Comparison of ENCODE assay signal across 9 cellular contexts in genomic region chr11:83724704-83725114, GRCh38.
DNase-seq lines count a peak whose midpoint lies in the region; ATAC-seq, FAIRE-seq and TF ChIP-seq lines count a peak whose summit lies in the region.
"Had no signal": no experiment of that assay in that cellular context is flagged by ENCODE, and none has a peak within 500 bp of the region (broad histone marks: within the 10 kb centered on the region; RNA-seq: fewer than 3 reads in every experiment).

No MANE protein-coding gene starts in this region.

- intact Hi-C loops in pancreas (cut with DNase I): no loop called here

- H3K27ac ChIP-seq in foreskin keratinocyte: no peak overlapping the region
- peak overlapping the region; percentile 41 to 79 (median 62) for H3K27ac ChIP-seq in pancreas

- TF ChIP-seq CTCF in foreskin keratinocyte (conservative IDR thresholded peaks at IDR 0.05): no peak
- TF ChIP-seq CTCF in pancreas (IDR thresholded peaks at IDR 0.05): no peak

- H3K27me3 ChIP-seq in foreskin keratinocyte (no peaks in the 10 kb centered on the region), pancreas (no peaks in the 10 kb centered on the region)

- H3K4me3 ChIP-seq in pancreas: peak overlapping the region in 3 of 4 donors; percentile 4 to 45 (median 37)
- H3K4me3 ChIP-seq: K562 had no signal

- FAIRE-seq in pancreas (lab: Jason Lieb, UNC): no peak
- no peak for FAIRE-seq in HTR-8/SVneo (lab: Jason Lieb, UNC)
- FAIRE-seq: K562 had no signal

- WGBS in pancreas, 2 donors: 2% methylated on average over 3 of the region's 3 CpGs

- ATAC-seq in foreskin keratinocyte: peak; percentile 73
- ATAC-seq in pancreas: peak; percentile 83 to 91 (median 90)
- no peak for ATAC-seq in GM21381 (IDR thresholded peaks at IDR 0.05; ENCODE audit: unreplicated experiment)
- no peak for ATAC-seq in HG03457 (IDR thresholded peaks at IDR 0.05; ENCODE audit: unreplicated experiment)

- DNase-seq in DMS53 (lab: John Stamatoyannopoulos, UW) (peak; percentile 66), OCI-M1 (lab: John Stamatoyannopoulos, UW) (peak; percentile 54), foreskin keratinocyte (peak; percentile 8 to 34), pancreas (peak; percentile 54 to 76 (median 68)), AML-193 (lab: John Stamatoyannopoulos, UW) (no peak), HTR-8/SVneo (ENCODE audit: insufficient read length, low spot score) (no peak)

- H3K9me3 ChIP-seq in pancreas: no peaks in the 10 kb centered on the region

- H3K36me3 ChIP-seq in pancreas: no peaks in the 10 kb centered on the region

- H3K4me1 ChIP-seq in foreskin keratinocyte (peaks cover 6% of the 10 kb centered on the region), pancreas (peaks cover 7 to 29% (median 14%) of the 10 kb centered on the region in 3 donors)

Comparison
In these comparisons a context has a peak if more than half of its experiments do, and no peak if none do; other contexts are left out.
1. DNase-seq: peak in DMS53 (single experiment), OCI-M1 (single experiment), foreskin keratinocyte (2 of 2) and pancreas (6 of 6); none in AML-193 (0 of 2) and HTR-8/SVneo (single experiment).
2. ATAC-seq: peak in foreskin keratinocyte (single experiment) and pancreas (4 of 4); none in GM21381 (single experiment) and HG03457 (single experiment).